Comparison of ENCODE assay signal across 11 cellular contexts in genomic region chr7:47941136-47941844, GRCh38. TPM values are rescaled to one million over a fixed set of nuclear protein-coding genes. Genes with fewer than 3 reads are reported as not detected.
DNase-seq lines count a peak whose midpoint lies in the region; ATAC-seq, FAIRE-seq and TF ChIP-seq lines count a peak whose summit lies in the region.
"Had no signal": no experiment of that assay in that cellular context is flagged by ENCODE, and none has a peak within 500 bp of the region (broad histone marks: within the 10 kb centered on the region; RNA-seq: fewer than 3 reads in every experiment).

No MANE protein-coding gene starts in this region.

- peak overlapping the region; percentile 95 for H3K27ac ChIP-seq in astrocyte (ENCODE audit: low read depth, low read length)
- peak overlapping the region; percentile 65 to 97 (median 91) for H3K27ac ChIP-seq in heart right ventricle
- H3K27ac ChIP-seq in spleen = peak overlapping the region; percentile 36 to 87 (median 78)
- no peak overlapping the region for H3K27ac ChIP-seq in H9 (ENCODE audit: insufficient read length, low read depth, low read length)
- H3K27ac ChIP-seq: neutrophil had no signal

- H3K36me3 Mint-ChIP-seq in astrocyte (ENCODE audit: low read depth, unreplicated experiment) (no peaks in the 10 kb centered on the region), H9 (ENCODE audit: insufficient read depth in 1 of 3, low read depth in 3 of 3) (no peaks in the 10 kb centered on the region)

- H2BK15ac ChIP-seq in H9 (ENCODE audit: low read depth, low read length) = no peak overlapping the region

- no peak for TF ChIP-seq POLR2A in spleen (IDR thresholded peaks at IDR 0.05)

- H4K5ac ChIP-seq in H9 (ENCODE audit: insufficient read length, low read depth, low read length) = no peak overlapping the region

- peak; percentile 18 to 88 (median 69) for ATAC-seq in heart right ventricle
- ATAC-seq in left colon = no peak
- ATAC-seq in GM19351 (IDR thresholded peaks at IDR 0.05; ENCODE audit: unreplicated experiment) = no peak

- no peaks in the 10 kb centered on the region for H3K9me3 Mint-ChIP-seq in astrocyte (ENCODE audit: unreplicated experiment)
- no peaks in the 10 kb centered on the region for H3K9me3 Mint-ChIP-seq in H9

- H3K4me3 Mint-ChIP-seq in astrocyte (ENCODE audit: unreplicated experiment) (no peak overlapping the region), H9 (no peak overlapping the region)

- H2BK12ac ChIP-seq in H9 (ENCODE audit: insufficient read length, low read depth, low read length) = no peak overlapping the region

- H3K23ac ChIP-seq in H9 (ENCODE audit: insufficient read length, low read depth, low read length) = no peak overlapping the region

- no peak overlapping the region for H4K91ac ChIP-seq in H9 (ENCODE audit: insufficient read length, low read depth, low read length)

- no peaks in the 10 kb centered on the region for H3K79me1 ChIP-seq in H9 (ENCODE audit: insufficient read depth, low read depth, low read length, poor library complexity, severe bottlenecking)

- no peak overlapping the region for H3K56ac ChIP-seq in H9 (ENCODE audit: insufficient read length, low read depth, low read length)

- no peak overlapping the region for H3K4ac ChIP-seq in H9 (ENCODE audit: low read depth, low read length)

- intact Hi-C loops in heart right ventricle (cut with DNase I) = loop anchor here in 2 of 10 donors (5.0 kb wide), 1 partner anchor 94 kb away; no protein-coding TSS in a partner anchor
- intact Hi-C loops in spleen (cut with DNase I; ENCODE audit: low total_unique reads) = no loop called here
- intact Hi-C loops in left colon (cut with DNase I, micrococcal nuclease) = no loop called here

- no peaks in the 10 kb centered on the region for H3K23me2 ChIP-seq in H9 (ENCODE audit: insufficient read length, low read depth, low read length, poor library complexity, severe bottlenecking)

- TF ChIP-seq CTCF in astrocyte (IDR thresholded peaks at IDR 0.05; ENCODE audit: insufficient read depth, low read depth, low read length) (no peak), heart right ventricle (IDR thresholded peaks at IDR 0.05) (no peak), spleen (IDR thresholded peaks at IDR 0.05 in 8 of 11, conservative IDR thresholded peaks at IDR 0.05 in 3 of 11) (no peak), H9 (conservative IDR thresholded peaks at IDR 0.05) (no peak), GM20000 (IDR thresholded peaks at IDR 0.05; ENCODE audit: extremely low read depth, missing control alignments) (no peak)

- H3K18ac ChIP-seq in H9 (ENCODE audit: insufficient read length, low read depth, low read length) = no peak overlapping the region

- H3K4me1 Mint-ChIP-seq in astrocyte (ENCODE audit: low read depth, unreplicated experiment) = peaks cover 29% of the 10 kb centered on the region
- H3K4me1 Mint-ChIP-seq in H9 = peaks cover 38 to 52% of the 10 kb centered on the region in 2 experiments

- H3K27ac Mint-ChIP-seq in astrocyte (ENCODE audit: unreplicated experiment) = peak overlapping the region; percentile 93
- no peak overlapping the region for H3K27ac Mint-ChIP-seq in H9

- no peak overlapping the region for H3K4me3 ChIP-seq in astrocyte (ENCODE audit: insufficient read depth, low read depth, low read length)
- peak overlapping the region in 4 of 10 donors; percentile 6 to 21 (median 8) for H3K4me3 ChIP-seq in heart right ventricle
- no peak overlapping the region for H3K4me3 ChIP-seq in spleen

- DNase-seq in HCEC 1CT (peak; percentile 88), astrocyte (ENCODE audit: low read depth) (peak; percentile 89), heart right ventricle (no peak), spleen (peak; percentile 70), H9 (no peak), GM20000 (ENCODE audit: low spot score) (no peak), left colon (no peak)
- DNase-seq: activated CD4-positive, CD25-positive, alpha-beta regulatory T cell; cortex of kidney had no signal

- H3K9ac ChIP-seq in astrocyte (ENCODE audit: low read length) (peak overlapping the region; percentile 77), H9 (ENCODE audit: extremely low read depth, insufficient read length, low read length) (no peak overlapping the region)

- H3K4me1 ChIP-seq in astrocyte (ENCODE audit: insufficient read depth, low read length) (peaks cover 21% of the 10 kb centered on the region), heart right ventricle (peaks cover 10 to 82% (median 45%) of the 10 kb centered on the region in 9 donors), spleen (peaks cover 4 to 89% (median 43%) of the 10 kb centered on the region in 6 donors), H9 (ENCODE audit: insufficient read depth, low read length) (peaks cover 8% of the 10 kb centered on the region; the same call in 1 of the 2 replicates)

- H3K27me3 ChIP-seq in astrocyte (ENCODE audit: insufficient read depth, low read length) = no peaks in the 10 kb centered on the region
- H3K27me3 ChIP-seq in heart right ventricle = no peaks in the 10 kb centered on the region
- no peaks in the 10 kb centered on the region for H3K27me3 ChIP-seq in spleen (replicated peaks in 1 of 7)
- H3K27me3 ChIP-seq in H9 (ENCODE audit: insufficient read depth, low read length) = no peaks in the 10 kb centered on the region
- H3K27me3 ChIP-seq: neutrophil had no signal

- H4K20me1 ChIP-seq in astrocyte (ENCODE audit: insufficient read depth, low read length) = no peaks in the 10 kb centered on the region
- no peaks in the 10 kb centered on the region for H4K20me1 ChIP-seq in H9 (ENCODE audit: control insufficient read depth, insufficient read depth, insufficient read length)

- H3T11ph ChIP-seq in H9 (ENCODE audit: low read length) = no peak overlapping the region

- H3K14ac ChIP-seq in H9 (ENCODE audit: insufficient read depth, low read length) = no peak overlapping the region

- 26 to 31% methylated on average over 9 of the region's 9 CpGs for WGBS in heart right ventricle, 2 donors
- 38 to 63% (median 46%) methylated on average over 5 to 9 of the region's 9 CpGs for WGBS in spleen, 5 donors
- WGBS in H9 (ENCODE audit: extremely low coverage, insufficient read length, low lambda C conversion rate) = no CpG with 5 or more reads among the region's 9 CpGs

- H3K9me3 ChIP-seq in astrocyte (ENCODE audit: insufficient read depth, low read depth, low read length) (no peaks in the 10 kb centered on the region), heart right ventricle (no peaks in the 10 kb centered on the region), spleen (no peaks in the 10 kb centered on the region), H9 (ENCODE audit: control insufficient read depth, low read depth, low read length) (no peaks in the 10 kb centered on the region)
- H3K9me3 ChIP-seq: neutrophil had no signal

- H3K36me3 ChIP-seq in astrocyte (ENCODE audit: insufficient read depth, low read length) (no peaks in the 10 kb centered on the region), heart right ventricle (peaks cover 0 to 3% (median 0%) of the 10 kb centered on the region in 9 donors), spleen (no peaks in the 10 kb centered on the region)
- H3K36me3 ChIP-seq: neutrophil had no signal

- H2AK5ac ChIP-seq in H9 (ENCODE audit: insufficient read length, low read length) = no peak overlapping the region

- no peak overlapping the region for H2BK5ac ChIP-seq in H9 (ENCODE audit: insufficient read length, low read length)

- H3K27me3 Mint-ChIP-seq in astrocyte (ENCODE audit: low read depth, unreplicated experiment) (no peaks in the 10 kb centered on the region), H9 (ENCODE audit: low read depth) (no peaks in the 10 kb centered on the region; the same call in 1 of the 2 replicates)

- no peak overlapping the region for H4K8ac ChIP-seq in H9 (replicated peaks; ENCODE audit: insufficient read length, low read depth, low read length)

- H3K4me2 ChIP-seq in astrocyte (ENCODE audit: low read length) (peak overlapping the region; percentile 70), H9 (ENCODE audit: insufficient read depth, insufficient read length, low read length) (no peak overlapping the region)

- H2BK120ac ChIP-seq in H9 (ENCODE audit: low read depth, low read length, poor library complexity, severe bottlenecking) = no peak overlapping the region

- H3K79me2 ChIP-seq in astrocyte (ENCODE audit: insufficient read depth, low read length) (no peaks in the 10 kb centered on the region), H9 (ENCODE audit: insufficient read depth, low read length) (no peaks in the 10 kb centered on the region)

- H2BK20ac ChIP-seq in H9 (ENCODE audit: low read depth, low read length, poor library complexity, severe bottlenecking) = no peak overlapping the region

- H2AFZ ChIP-seq in astrocyte (ENCODE audit: low read depth, low read length) (peak overlapping the region; percentile 6), H9 (ENCODE audit: low read length) (no peak overlapping the region)

- FAIRE-seq in astrocyte (lab: Jason Lieb, UNC) = peak; percentile 91

RNA-seq across cellular contexts. Expression of gene PKD1L1, which starts 7.0 kb away (rescaled TPM):
- total RNA-seq in astrocyte (0.31 and 0.39 TPM in 2 replicates), heart right ventricle (1 to 10 TPM; 1.5 to 3.7 (median 2.4) TPM), spleen (under 1 TPM; 0.28 to 0.85 (median 0.40) TPM), H9 (2021) (0.17 and 0.18 TPM in 2 replicates), left colon (under 1 TPM; 0.56 to 0.82 TPM)
- polyA plus RNA-seq in heart right ventricle (1 to 10 TPM; 1.6 to 4.7 TPM), spleen (1 to 10 TPM in 2 of 3 donors, under 1 TPM in 1; 0.41 to 1.3 (median 1.1) TPM)

RNA-seq across cellular contexts. Expression of gene HUS1, which starts 38.1 kb away (rescaled TPM):
- total RNA-seq in astrocyte = 31.0 and 34.4 TPM in 2 replicates
- 10 to 100 TPM; 21.5 to 35.9 (median 28.1) TPM for total RNA-seq in heart right ventricle
- polyA plus RNA-seq in heart right ventricle = 10 to 100 TPM in 1 of 2 donors, 1 to 10 TPM in 1; 9.6 to 11.6 TPM
- 10 to 100 TPM; 29.5 to 74.2 (median 37.3) TPM for total RNA-seq in spleen
- 1 to 10 TPM; 4.8 to 8.7 (median 6.2) TPM for polyA plus RNA-seq in spleen
- total RNA-seq in H9 (2021) = 43.1 and 44.5 TPM in 2 replicates
- total RNA-seq in left colon = 10 to 100 TPM; 38.7 to 41.0 TPM

Comparison
In these comparisons a context has a peak if more than half of its experiments do, and no peak if none do; other contexts are left out.
1. DNase-seq: peak in HCEC 1CT (single experiment), astrocyte (single experiment) and spleen (single experiment); none in heart right ventricle (0 of 2), H9 (single experiment), GM20000 (single experiment) and left colon (0 of 2).
2. ATAC-seq: peak in heart right ventricle (8 of 8); none in left colon (single experiment) and GM19351 (single experiment).